Comparison of ENCODE assay signal across 14 cellular contexts in the genomic region with DNA sequence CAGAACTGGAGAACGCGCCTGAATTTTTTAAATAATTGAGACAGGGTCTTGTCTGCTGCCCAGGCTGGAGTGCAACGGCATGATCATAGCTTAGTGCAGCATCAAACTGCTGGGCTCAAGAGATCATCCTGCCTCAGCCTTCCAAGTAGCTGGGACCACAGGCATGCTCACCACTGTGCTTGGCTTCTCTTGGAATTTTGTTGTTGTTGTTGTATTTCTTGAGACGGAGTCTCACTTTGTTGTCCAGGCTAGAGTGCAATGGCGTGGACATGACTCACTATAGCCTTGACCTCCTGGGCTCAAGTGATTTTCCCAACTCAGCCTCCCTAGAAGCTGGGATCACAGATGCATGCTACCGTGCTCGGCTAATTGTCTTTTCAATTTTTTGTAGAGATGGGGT. TPM values are rescaled to one million over a fixed set of nuclear protein-coding genes. Genes with fewer than 3 reads are reported as not detected.
DNase-seq lines count a peak whose midpoint lies in the region; ATAC-seq and TF ChIP-seq lines count a peak whose summit lies in the region.
"Had no signal": no experiment of that assay in that cellular context is flagged by ENCODE, and none has a peak within 500 bp of the region (broad histone marks: within the 10 kb centered on the region; RNA-seq: fewer than 3 reads in every experiment).

No MANE protein-coding gene starts in this region.

- no peak overlapping the region for H3K27ac Mint-ChIP-seq in activated naive CD4-positive, alpha-beta T cell treated with anti-CD3 and anti-CD28 coated beads, Interleukin-2, amount 10 ng/mL, durations not matched to agents 7 days and 5 days
- H3K27ac Mint-ChIP-seq: CD4-positive, alpha-beta T cell had no signal

- intact Hi-C loops in psoas muscle (cut with DNase I), result no loop called here

- H3K4me1 Mint-ChIP-seq in activated naive CD4-positive, alpha-beta T cell treated with anti-CD3 and anti-CD28 coated beads, Interleukin-2, amount 10 ng/mL, durations not matched to agents 7 days and 5 days, result no peaks in the 10 kb centered on the region

- peak; percentile 32 for DNase-seq in M059J (ENCODE audit: low read depth)
- DNase-seq in fibroblast of villous mesenchyme (ENCODE audit: low read depth), result peak; percentile 77
- peak in 1 of 2 donors; percentile 31 for DNase-seq in psoas muscle
- no peak for DNase-seq in dermis blood vessel endothelial cell
- DNase-seq in activated naive CD4-positive, alpha-beta T cell treated with anti-CD3 and anti-CD28 coated beads, Interleukin-2, amount 10 ng/mL, durations not matched to agents 7 days and 5 days, result no peak
- no peak for DNase-seq in iPS-NIHi7 (ENCODE audit: extremely low spot score)
- DNase-seq: ACHN; AML-193; Caco-2; CD4-positive, alpha-beta T cell; GDM1; HCEC 1CT had no signal

- H3K27ac ChIP-seq in psoas muscle, result peak overlapping the region; percentile 63
- H3K27ac ChIP-seq: C4-2B had no signal

- peaks cover 4% of the 10 kb centered on the region for H3K36me3 Mint-ChIP-seq in activated naive CD4-positive, alpha-beta T cell treated with anti-CD3 and anti-CD28 coated beads, Interleukin-2, amount 10 ng/mL, durations not matched to agents 7 days and 5 days

- H3K4me3 ChIP-seq in fibroblast of villous mesenchyme (ENCODE audit: low read depth, low read length) (no peak overlapping the region), psoas muscle (no peak overlapping the region)

- peaks cover 49% of the 10 kb centered on the region for H3K27me3 Mint-ChIP-seq in activated naive CD4-positive, alpha-beta T cell treated with anti-CD3 and anti-CD28 coated beads, Interleukin-2, amount 10 ng/mL, durations not matched to agents 7 days and 5 days

- peaks cover 7% of the 10 kb centered on the region for H3K9me3 Mint-ChIP-seq in activated naive CD4-positive, alpha-beta T cell treated with anti-CD3 and anti-CD28 coated beads, Interleukin-2, amount 10 ng/mL, durations not matched to agents 7 days and 5 days

- H3K9me3 ChIP-seq in psoas muscle, result no peaks in the 10 kb centered on the region

- CTCF ChIA-PET in activated naive CD4-positive, alpha-beta T cell treated with anti-CD3 and anti-CD28 coated beads, Interleukin-2, amount 10 ng/mL, durations not matched to agents 7 days and 5 days (lab: Charles Lee), result no interaction called here

- ATAC-seq in psoas muscle, result no peak
- no peak for ATAC-seq in GM18873 (IDR thresholded peaks at IDR 0.05; ENCODE audit: low FRiP score, unreplicated experiment)

- WGBS in psoas muscle, 3 donors, result 81 to 87% (median 83%) methylated on average over 7 of the region's 7 CpGs

- peaks cover 38% of the 10 kb centered on the region for H3K4me1 ChIP-seq in psoas muscle
- H3K4me1 ChIP-seq: Caco-2 had no signal

- no peaks in the 10 kb centered on the region for H3K36me3 ChIP-seq in psoas muscle (ENCODE audit: insufficient read depth in 1 of 2, low read depth in 1 of 2)

- no peak for TF ChIP-seq CTCF in fibroblast of villous mesenchyme (IDR thresholded peaks at IDR 0.05; ENCODE audit: insufficient read depth, low read depth, low read length)
- no peak for TF ChIP-seq CTCF in psoas muscle (IDR thresholded peaks at IDR 0.05)

- no peaks in the 10 kb centered on the region for H3K27me3 ChIP-seq in psoas muscle (ENCODE audit: insufficient read depth in 3 of 3, low read length in 2 of 3)

- no peak overlapping the region for H3K4me3 Mint-ChIP-seq in activated naive CD4-positive, alpha-beta T cell treated with anti-CD3 and anti-CD28 coated beads, Interleukin-2, amount 10 ng/mL, durations not matched to agents 7 days and 5 days
- H3K4me3 Mint-ChIP-seq: CD4-positive, alpha-beta T cell had no signal

RNA-seq across cellular contexts. Expression of a gene that starts 58.4 kb away (rescaled TPM):
- 2.6 and 6.2 TPM in 2 replicates for total RNA-seq in M059J (2014; rRNA removed; shearing (Covaris generic))
- 36.4 and 47.9 TPM in 2 replicates for total RNA-seq in fibroblast of villous mesenchyme
- total RNA-seq in psoas muscle, result 10 to 100 TPM; 33.4 to 66.2 (median 50.7) TPM
- 10 to 100 TPM; 14.1 to 18.7 (median 14.4) TPM for polyA plus RNA-seq in psoas muscle
- total RNA-seq in dermis blood vessel endothelial cell, result 24.3 and 38.4 TPM in 2 replicates

Comparison
In these comparisons a context has a peak if more than half of its experiments do, and no peak if none do; other contexts are left out.
1. DNase-seq: peak in M059J (single experiment) and fibroblast of villous mesenchyme (single experiment); none in dermis blood vessel endothelial cell (single experiment), activated naive CD4-positive, alpha-beta T cell treated with anti-CD3 and anti-CD28 coated beads, Interleukin-2, amount 10 ng/mL, durations not matched to agents 7 days and 5 days (single experiment) and iPS-NIHi7 (single experiment).